Comparison of ENCODE assay signal across 10 cellular contexts in genomic region chr3:8504611-8504973, GRCh38. TPM values are rescaled to one million over a fixed set of nuclear protein-coding genes. Genes with fewer than 3 reads are reported as not detected.
DNase-seq lines count a peak whose midpoint lies in the region; ATAC-seq and TF ChIP-seq lines count a peak whose summit lies in the region.
"Had no signal": no experiment of that assay in that cellular context is flagged by ENCODE, and none has a peak within 500 bp of the region (broad histone marks: within the 10 kb centered on the region; RNA-seq: fewer than 3 reads in every experiment).

No MANE protein-coding gene starts in this region.

- ATAC-seq in heart left ventricle, result no peak
- ATAC-seq in Right ventricle myocardium superior (ENCODE audit: poor library complexity), result no peak
- ATAC-seq in upper lobe of left lung (ENCODE audit: low FRiP score in 2 of 2), result no peak
- ATAC-seq in HG03135 (IDR thresholded peaks at IDR 0.05; ENCODE audit: unreplicated experiment), result no peak
- no peak for ATAC-seq in sciatic nerve

- no peak for TF ChIP-seq EP300 in upper lobe of left lung (IDR thresholded peaks at IDR 0.05)

- no peak overlapping the region for H3K9ac ChIP-seq in neural progenitor cell

- H3K4me1 Mint-ChIP-seq in neural progenitor cell, result peaks cover 62% of the 10 kb centered on the region

- peaks cover 5% of the 10 kb centered on the region for H3K36me3 Mint-ChIP-seq in neural progenitor cell
- H3K36me3 Mint-ChIP-seq: activated naive CD8-positive, alpha-beta T cell had no signal

- H3K9me3 ChIP-seq in heart left ventricle (no peaks in the 10 kb centered on the region), neural progenitor cell (ENCODE audit: low read depth) (no peaks in the 10 kb centered on the region), upper lobe of left lung (no peaks in the 10 kb centered on the region)

- 53 to 74% (median 65%) methylated on average over 4 of the region's 4 CpGs for WGBS in heart left ventricle, 4 donors
- WGBS in upper lobe of left lung, 2 donors, result 52 to 65% methylated on average over 4 of the region's 4 CpGs

- H2AFZ ChIP-seq in neural progenitor cell (replicated peaks), result no peak overlapping the region

- H4K20me1 ChIP-seq in neural progenitor cell (ENCODE audit: low read depth), result no peaks in the 10 kb centered on the region

- TF ChIP-seq CTCF in heart left ventricle (IDR thresholded peaks at IDR 0.05) (no peak), coronary artery (IDR thresholded peaks at IDR 0.05) (no peak), neural progenitor cell (IDR thresholded peaks at IDR 0.05) (no peak), upper lobe of left lung (IDR thresholded peaks at IDR 0.05) (no peak)

- intact Hi-C loops in heart left ventricle (cut with DNase I) (loop anchor here in 7 of 10 donors (5.0 to 10.0 kb wide), 4 partner anchors 53 to 62 kb away; no protein-coding TSS in a partner anchor), Right ventricle myocardium superior (cut with DNase I) (no loop called here), sciatic nerve (cut with DNase I) (no loop called here)

- H3K27me3 ChIP-seq in heart left ventricle, result no peaks in the 10 kb centered on the region
- no peaks in the 10 kb centered on the region for H3K27me3 ChIP-seq in neural progenitor cell
- no peaks in the 10 kb centered on the region for H3K27me3 ChIP-seq in upper lobe of left lung

- no peaks in the 10 kb centered on the region for H3K9me3 Mint-ChIP-seq in neural progenitor cell

- no peak for DNase-seq in heart left ventricle
- no peak for DNase-seq in Right ventricle myocardium superior
- no peak for DNase-seq in coronary artery (ENCODE audit: low spot score)
- no peak for DNase-seq in neural progenitor cell (ENCODE audit: low spot score)
- no peak for DNase-seq in upper lobe of left lung
- DNase-seq in LoVo (ENCODE audit: low spot score), result no peak
- DNase-seq in sciatic nerve (ENCODE audit: low spot score), result no peak
- DNase-seq: H7 had no signal

- H3K27me3 Mint-ChIP-seq in neural progenitor cell (ENCODE audit: insufficient read depth, low read depth), result peaks cover 5% of the 10 kb centered on the region
- H3K27me3 Mint-ChIP-seq: activated naive CD8-positive, alpha-beta T cell had no signal

- H3K4me1 ChIP-seq in heart left ventricle, result peaks cover 8 to 93% (median 72%) of the 10 kb centered on the region in 12 donors
- peaks cover 29% of the 10 kb centered on the region for H3K4me1 ChIP-seq in neural progenitor cell
- peaks cover 34 to 59% (median 51%) of the 10 kb centered on the region in 4 donors for H3K4me1 ChIP-seq in upper lobe of left lung

- H3K36me3 ChIP-seq in heart left ventricle (peaks cover 0 to 15% (median 3%) of the 10 kb centered on the region in 9 donors), neural progenitor cell (no peaks in the 10 kb centered on the region), upper lobe of left lung (peaks cover 0 to 6% (median 0%) of the 10 kb centered on the region in 4 donors)

- H3K27ac ChIP-seq in heart left ventricle, result peak overlapping the region in 11 of 12 donors; percentile 70 to 88 (median 81)
- H3K27ac ChIP-seq in coronary artery, result peak overlapping the region; percentile 75 to 77
- no peak overlapping the region for H3K27ac ChIP-seq in neural progenitor cell
- H3K27ac ChIP-seq in upper lobe of left lung, result peak overlapping the region; percentile 41 to 89 (median 77)

- H3F3A ChIP-seq in neural progenitor cell (ENCODE audit: low read depth), result peaks cover 34% of the 10 kb centered on the region

- H3K79me2 ChIP-seq in neural progenitor cell (ENCODE audit: low read depth), result no peaks in the 10 kb centered on the region

- no peak for TF ChIP-seq POLR2A in heart left ventricle (IDR thresholded peaks at IDR 0.05)
- no peak for TF ChIP-seq POLR2A in upper lobe of left lung (IDR thresholded peaks at IDR 0.05)

- peak overlapping the region; percentile 8 for H3K4me2 ChIP-seq in neural progenitor cell

- H3K4me3 ChIP-seq in heart left ventricle, result peak overlapping the region in 9 of 12 donors; percentile 45 to 73 (median 51)
- H3K4me3 ChIP-seq in coronary artery, result peak overlapping the region; percentile 64
- no peak overlapping the region for H3K4me3 ChIP-seq in neural progenitor cell
- H3K4me3 ChIP-seq in upper lobe of left lung, result peak overlapping the region; percentile 1 to 52 (median 41)

- H3K4me3 Mint-ChIP-seq in neural progenitor cell, result no peak overlapping the region
- H3K4me3 Mint-ChIP-seq: activated naive CD8-positive, alpha-beta T cell had no signal

- H3K27ac Mint-ChIP-seq in neural progenitor cell, result peak overlapping the region; percentile 81
- H3K27ac Mint-ChIP-seq: activated naive CD8-positive, alpha-beta T cell had no signal

RNA-seq across cellular contexts. Expression of gene LMCD1, which starts 3.0 kb away (rescaled TPM):
- total RNA-seq in heart left ventricle, result 100 to 1,000 TPM in 1 of 9 donors, 10 to 100 TPM in 8; 36.8 to 382 (median 54.6) TPM
- 100 to 1,000 TPM in 1 of 2 donors, 10 to 100 TPM in 1; 34.9 to 661 TPM for polyA plus RNA-seq in heart left ventricle
- 49.6 TPM for total RNA-seq in Right ventricle myocardium superior
- total RNA-seq in neural progenitor cell (ENCODE audit: low replicate concordance), result 0.15 TPM in 1 of 2 replicates, not detected in the other
- total RNA-seq in upper lobe of left lung, result 100 to 1,000 TPM in 4 of 6 donors, 10 to 100 TPM in 2; 47.4 to 269 (median 118) TPM
- total RNA-seq in sciatic nerve, result 68.7 TPM

Comparison
In these comparisons a context has a peak if more than half of its experiments do, and no peak if none do; other contexts are left out.
1. intact Hi-C loops: an anchor here in heart left ventricle (5.0 to 10.0 kb wide); none called in Right ventricle myocardium superior and sciatic nerve.
2. RNA of gene LMCD1, which starts 3.0 kb away (total RNA-seq): 47.4 to 269 TPM in upper lobe of left lung, 68.7 TPM in sciatic nerve (single experiment), 36.8 to 382 TPM in heart left ventricle and 49.6 TPM in Right ventricle myocardium superior (single experiment); 0.15 TPM in neural progenitor cell; every median in the first group is over 10 times any median in the second.